22 cellular contexts compared by ENCODE assay signal in genomic region chr4:79395883-79396282, GRCh38. TPM values are rescaled to one million over a fixed set of nuclear protein-coding genes. Genes with fewer than 3 reads are reported as not detected.
"Had no signal": no experiment of that assay in that cellular context is flagged by ENCODE, and none has a peak within 500 bp of the region (broad histone marks: within the 10 kb centered on the region; RNA-seq: fewer than 3 reads in every experiment).

No MANE protein-coding gene starts in this region.

- ATAC-seq: heart right ventricle; left lobe of liver; mucosa of descending colon; naive thymus-derived CD8-positive, alpha-beta T cell; stimulated activated naive B cell treated with anti-CD40 and anti-IgM and Interleukin-4, amounts not matched to agents 10 μg/mL and 1 μg/mL and 100 μg/mL, for 72 hours; stimulated activated naive CD8-positive, alpha-beta T cell treated with anti-CD3 and anti-CD28 coated beads, Interleukin-15, amount 100 ng/mL, for 72 hours had no signal

- DNase-seq: cortex of kidney; dorsolateral prefrontal cortex; effector CD8-positive, alpha-beta T cell; heart right ventricle; hypothalamus; kidney glomerular epithelial cell; mammary epithelial cell; mucosa of descending colon; naive thymus-derived CD8-positive, alpha-beta T cell; sigmoid colon; stimulated activated CD4-positive, alpha-beta T cell treated with anti-CD3 and anti-CD28 coated beads, Interleukin-2, amount 100 ng/mL, for 24 hours; stimulated activated CD4-positive, alpha-beta T cell treated with anti-CD3 and anti-CD28 coated beads, Interleukin-4, amount 100 ng/mL, for 4 hours; stimulated activated naive B cell treated with anti-CD40 and anti-IgM and Interleukin-4, amounts not matched to agents 10 μg/mL and 1 μg/mL and 100 μg/mL, for 72 hours; stimulated activated naive CD8-positive, alpha-beta T cell treated with anti-CD3 and anti-CD28 coated beads, Interleukin-15, amount 100 ng/mL, for 72 hours; testis had no signal

- H3K4me3 ChIP-seq: dorsolateral prefrontal cortex, heart right ventricle, mucosa of descending colon, right atrium auricular region, sigmoid colon, skin epidermis, testis, tibial nerve had no signal

RNA-seq across cellular contexts. Expression of gene GK2, which starts 12.1 kb away (rescaled TPM):
- polyA plus RNA-seq: esophagus; fibroblast of lung; heart right ventricle; mammary epithelial cell; naive thymus-derived CD8-positive, alpha-beta T cell; neural cell; sigmoid colon had no signal
